7 cellular contexts compared by ENCODE assay signal in genomic region chr19:4455742-4456565, GRCh38. TPM values are rescaled to one million over a fixed set of nuclear protein-coding genes. Genes with fewer than 3 reads are reported as not detected.
DNase-seq lines count a peak whose midpoint lies in the region; ATAC-seq, FAIRE-seq and TF ChIP-seq lines count a peak whose summit lies in the region.

No MANE protein-coding gene starts in this region.

- H3K36me3 ChIP-seq in body of pancreas (replicated peaks in 1 of 2; ENCODE audit: insufficient read depth in 1 of 2, low read depth in 2 of 2) (peaks cover 0 to 26% of the 10 kb centered on the region in 2 donors), kidney (ENCODE audit: control insufficient read depth in 1 of 2, insufficient read depth in 2 of 2, low read length in 2 of 2) (peaks cover 11 to 18% of the 10 kb centered on the region in 2 donors)

- no peak for TF ChIP-seq POLR2A in body of pancreas (IDR thresholded peaks at IDR 0.05)

- 34 to 48% methylated on average over 10 to 15 of the region's 15 CpGs for WGBS in body of pancreas, 2 donors

- H3K27me3 ChIP-seq in body of pancreas: no peaks in the 10 kb centered on the region

- FAIRE-seq in kidney (lab: Jason Lieb, UNC): no peak

- H3K9ac ChIP-seq in kidney (ENCODE audit: low read length in 2 of 2): peak overlapping the region; percentile 81 to 87

- DNase-seq in NCI-H2171 treated with DMSO at 0.1 percent for 48 hours (lab: John Stamatoyannopoulos, UW) (peak; percentile 84), body of pancreas (peak in 3 of 4 donors; percentile 61 to 64 (median 62)), kidney (peak; percentile 90), stromal cell of bone marrow (ENCODE audit: low read depth) (peak; percentile 51), NCI-H187 treated with DMSO at 0.1 percent for 48 hours (lab: John Stamatoyannopoulos, UW) (no peak)

- H3K27ac ChIP-seq in body of pancreas (peak overlapping the region in 3 of 4 donors; percentile 64 to 87 (median 76)), kidney (ENCODE audit: low read depth in 2 of 2, low read length in 2 of 2) (peak overlapping the region in 1 of 2 donors; percentile 72)

- no peak for TF ChIP-seq CTCF in body of pancreas (IDR thresholded peaks at IDR 0.05)
- no peak for TF ChIP-seq CTCF in kidney (IDR thresholded peaks at IDR 0.05; ENCODE audit: borderline replicate concordance, extremely low read depth, insufficient read depth)

- ATAC-seq in body of pancreas (no peak), HG02642 (IDR thresholded peaks at IDR 0.05; ENCODE audit: poor library complexity, unreplicated experiment) (no peak)

- intact Hi-C loops in body of pancreas (cut with DNase I) (no loop called here), kidney (cut with DNase I) (no loop called here)

- H3K4me1 ChIP-seq in body of pancreas (peaks cover 22% of the 10 kb centered on the region), kidney (ENCODE audit: control insufficient read depth in 1 of 2, insufficient read depth in 1 of 2, low read depth in 1 of 2, low read length in 2 of 2) (peaks cover 7 to 18% of the 10 kb centered on the region in 2 donors)

- H3K9me3 ChIP-seq in body of pancreas (no peaks in the 10 kb centered on the region), kidney (ENCODE audit: control insufficient read depth in 1 of 2, low read length in 2 of 2) (no peaks in the 10 kb centered on the region)

- H3K4me3 ChIP-seq in GM08714 (ENCODE audit: low read length) (peak overlapping the region; percentile 68; the same call in 1 of the 2 replicates), body of pancreas (no peak overlapping the region), kidney (ENCODE audit: low read length in 2 of 2) (peak overlapping the region; percentile 78 to 87)

RNA-seq across cellular contexts. Expression of gene UBXN6, which starts 1.6 kb away (rescaled TPM):
- 100 to 1,000 TPM in 1 of 2 donors, 10 to 100 TPM in 1; 64.6 to 107 TPM for total RNA-seq in body of pancreas
- 110 TPM for total RNA-seq in kidney
- 177 TPM for polyA plus RNA-seq in kidney (ENCODE audit: insufficient read depth, low read depth, low replicate concordance)

RNA-seq across cellular contexts. Expression of gene HDGFL2, which starts 16.1 kb away (rescaled TPM):
- 10 to 100 TPM; 24.9 to 33.6 TPM for total RNA-seq in body of pancreas
- 37.8 TPM for total RNA-seq in kidney
- 38.8 TPM for polyA plus RNA-seq in kidney (ENCODE audit: insufficient read depth, low read depth, low replicate concordance)

RNA-seq across cellular contexts. Expression of gene CHAF1A, which starts 53.5 kb away (rescaled TPM):
- 1 to 10 TPM; 3.4 to 6.3 TPM for total RNA-seq in body of pancreas
- 10.0 TPM for total RNA-seq in kidney
- polyA plus RNA-seq in kidney (ENCODE audit: insufficient read depth, low read depth, low replicate concordance): 2.7 TPM

RNA-seq across cellular contexts. Expression of gene SH3GL1, which starts 55.6 kb away (rescaled TPM):
- 10 to 100 TPM; 20.4 to 22.6 TPM for total RNA-seq in body of pancreas
- 52.7 TPM for total RNA-seq in kidney
- 34.8 TPM for polyA plus RNA-seq in kidney (ENCODE audit: insufficient read depth, low read depth, low replicate concordance)

Comparison
In these comparisons a context has a peak if more than half of its experiments do, and no peak if none do; other contexts are left out.
1. H3K4me3 ChIP-seq: peak in GM08714 (single experiment) and kidney (2 of 2); none in body of pancreas (0 of 2).